8 cellular contexts compared by ENCODE assay signal in genomic region chr2:129366263-129366662, GRCh38.
"Had no signal": no experiment of that assay in that cellular context is flagged by ENCODE, and none has a peak within 500 bp of the region (broad histone marks: within the 10 kb centered on the region; RNA-seq: fewer than 3 reads in every experiment).

No MANE protein-coding gene starts in this region.

- H3K4me3 ChIP-seq: GM12878 had no signal

- ATAC-seq: GM12878 had no signal

- FAIRE-seq: G401.6, GM12878, GM12891, GM12892, GM18507, GM19239 had no signal

- DNase-seq: GDM1, GF-D8 had no signal
